14 cellular contexts compared by ENCODE assay signal in genomic region chr4:970854-971520, GRCh38. TPM values are rescaled to one million over a fixed set of nuclear protein-coding genes. Genes with fewer than 3 reads are reported as not detected.
DNase-seq lines count a peak whose midpoint lies in the region; ATAC-seq and TF ChIP-seq lines count a peak whose summit lies in the region.
"Had no signal": no experiment of that assay in that cellular context is flagged by ENCODE, and none has a peak within 500 bp of the region (broad histone marks: within the 10 kb centered on the region; RNA-seq: fewer than 3 reads in every experiment).

No MANE protein-coding gene starts in this region.

- CTCF ChIA-PET in MCF 10A (lab: Yijun Ruan, JAX), result no interaction called here
- CTCF ChIA-PET in activated CD8-positive, alpha-beta T cell treated with anti-CD3 and anti-CD28 coated beads for 36 hours (lab: Charles Lee), result interaction anchor here (1.2 kb wide), 1 partner anchor 297 kb away, joined by 3 read pairs; the partner anchor contains the start of gene ATP5ME

- no peaks in the 10 kb centered on the region for H3K36me3 ChIP-seq in breast epithelium

- DNase-seq in MCF 10A (ENCODE audit: unreplicated experiment) (no peak), breast epithelium (ENCODE audit: low spot score in 2 of 2) (no peak), memory B cell (ENCODE audit: low spot score in 2 of 2) (no peak), SIG-M5 (lab: John Stamatoyannopoulos, UW) (no peak)
- DNase-seq in activated CD8-positive, alpha-beta T cell treated with anti-CD3 and anti-CD28 coated beads for 36 hours, result no peak
- DNase-seq in stimulated activated naive B cell treated with anti-CD40 and anti-IgM and Interleukin-4, amounts not matched to agents 10 μg/mL and 1 μg/mL and 100 μg/mL, for 72 hours, result no peak
- no peak for DNase-seq in activated naive CD4-positive, alpha-beta T cell treated with anti-CD3 and anti-CD28 coated beads, Interleukin-2, amount 50 U/mL, for 16 hours
- DNase-seq: activated CD4-positive, alpha-beta T cell treated with anti-CD3 and anti-CD28 coated beads for 1 hour; dorsolateral prefrontal cortex; hypothalamus; stimulated activated CD4-positive, alpha-beta T cell treated with anti-CD3 and anti-CD28 coated beads, Interleukin-4, amount 100 ng/mL, for 24 hours had no signal

- peaks cover 16% of the 10 kb centered on the region in 2 donors for H3K4me1 ChIP-seq in breast epithelium

- H3K9me3 Mint-ChIP-seq in MCF 10A (ENCODE audit: unreplicated experiment) (no peaks in the 10 kb centered on the region), memory B cell (no peaks in the 10 kb centered on the region)
- no peaks in the 10 kb centered on the region for H3K9me3 Mint-ChIP-seq in activated CD8-positive, alpha-beta T cell treated with anti-CD3 and anti-CD28 coated beads for 36 hours
- H3K9me3 Mint-ChIP-seq in stimulated activated naive B cell treated with anti-CD40 and anti-IgM and Interleukin-4, amounts not matched to agents 10 μg/mL and 1 μg/mL and 100 μg/mL, for 72 hours, result no peaks in the 10 kb centered on the region
- H3K9me3 Mint-ChIP-seq: activated T-helper 1 cell treated with anti-CD3 and anti-CD28 coated beads, Interleukin-12 subunit alpha, Interleukin-12 subunit beta, Interleukin-2, Interleukin-4 antibody, amounts not matched to agents 30 ng/mL and 10 ng/mL and 1 ng/mL, durations not matched to agents 14 hours and 24 hours and 36 hours had no signal

- no peaks in the 10 kb centered on the region for H3K27me3 Mint-ChIP-seq in MCF 10A (ENCODE audit: insufficient read depth, unreplicated experiment)
- H3K27me3 Mint-ChIP-seq in activated CD8-positive, alpha-beta T cell treated with anti-CD3 and anti-CD28 coated beads for 36 hours, result no peaks in the 10 kb centered on the region
- H3K27me3 Mint-ChIP-seq in memory B cell, result no peaks in the 10 kb centered on the region
- no peaks in the 10 kb centered on the region for H3K27me3 Mint-ChIP-seq in stimulated activated naive B cell treated with anti-CD40 and anti-IgM and Interleukin-4, amounts not matched to agents 10 μg/mL and 1 μg/mL and 100 μg/mL, for 72 hours

- H3K27ac Mint-ChIP-seq in MCF 10A (ENCODE audit: low read depth, unreplicated experiment) (no peak overlapping the region), memory B cell (no peak overlapping the region)
- H3K27ac Mint-ChIP-seq in activated CD8-positive, alpha-beta T cell treated with anti-CD3 and anti-CD28 coated beads for 36 hours, result no peak overlapping the region
- no peak overlapping the region for H3K27ac Mint-ChIP-seq in stimulated activated naive B cell treated with anti-CD40 and anti-IgM and Interleukin-4, amounts not matched to agents 10 μg/mL and 1 μg/mL and 100 μg/mL, for 72 hours
- H3K27ac Mint-ChIP-seq: activated T-helper 1 cell treated with anti-CD3 and anti-CD28 coated beads, Interleukin-12 subunit alpha, Interleukin-12 subunit beta, Interleukin-2, Interleukin-4 antibody, amounts not matched to agents 30 ng/mL and 10 ng/mL and 1 ng/mL, durations not matched to agents 14 hours and 24 hours and 36 hours had no signal

- H3K27ac ChIP-seq in breast epithelium, result no peak overlapping the region
- H3K27ac ChIP-seq: dorsolateral prefrontal cortex had no signal

- H3K27me3 ChIP-seq in breast epithelium, result no peaks in the 10 kb centered on the region
- H3K27me3 ChIP-seq: dorsolateral prefrontal cortex had no signal

- H3K36me3 Mint-ChIP-seq in MCF 10A (ENCODE audit: insufficient read depth, unreplicated experiment), result peaks cover 2% of the 10 kb centered on the region
- no peaks in the 10 kb centered on the region for H3K36me3 Mint-ChIP-seq in activated CD8-positive, alpha-beta T cell treated with anti-CD3 and anti-CD28 coated beads for 36 hours (ENCODE audit: low read depth)
- no peaks in the 10 kb centered on the region for H3K36me3 Mint-ChIP-seq in memory B cell
- peaks cover 1 to 6% of the 10 kb centered on the region in 2 donors for H3K36me3 Mint-ChIP-seq in stimulated activated naive B cell treated with anti-CD40 and anti-IgM and Interleukin-4, amounts not matched to agents 10 μg/mL and 1 μg/mL and 100 μg/mL, for 72 hours

- H3K4me3 Mint-ChIP-seq in MCF 10A (ENCODE audit: unreplicated experiment) (peak overlapping the region; percentile 8), memory B cell (peak overlapping the region; percentile 49)
- H3K4me3 Mint-ChIP-seq in activated CD8-positive, alpha-beta T cell treated with anti-CD3 and anti-CD28 coated beads for 36 hours, result peak overlapping the region; percentile 36
- peak overlapping the region; percentile 50 to 56 for H3K4me3 Mint-ChIP-seq in stimulated activated naive B cell treated with anti-CD40 and anti-IgM and Interleukin-4, amounts not matched to agents 10 μg/mL and 1 μg/mL and 100 μg/mL, for 72 hours
- H3K4me3 Mint-ChIP-seq: activated T-helper 1 cell treated with anti-CD3 and anti-CD28 coated beads, Interleukin-12 subunit alpha, Interleukin-12 subunit beta, Interleukin-2, Interleukin-4 antibody, amounts not matched to agents 30 ng/mL and 10 ng/mL and 1 ng/mL, durations not matched to agents 14 hours and 24 hours and 36 hours had no signal

- TF ChIP-seq POLR2A in breast epithelium (IDR thresholded peaks at IDR 0.05), result no peak

- intact Hi-C loops in MCF 10A (cut with micrococcal nuclease) (no loop called here), breast epithelium (cut with DNase I; ENCODE audit: low total_unique reads) (no loop called here)
- intact Hi-C loops in activated CD8-positive, alpha-beta T cell treated with anti-CD3 and anti-CD28 coated beads for 36 hours (cut with micrococcal nuclease), result no loop called here

- no peak for ATAC-seq in activated CD8-positive, alpha-beta T cell treated with anti-CD3 and anti-CD28 coated beads for 36 hours
- ATAC-seq in memory B cell (ENCODE audit: low read depth) (no peak), HG03442 (IDR thresholded peaks at IDR 0.05; ENCODE audit: unreplicated experiment) (no peak)
- no peak for ATAC-seq in stimulated activated naive B cell treated with anti-CD40 and anti-IgM and Interleukin-4, amounts not matched to agents 10 μg/mL and 1 μg/mL and 100 μg/mL, for 72 hours (replicated peaks)
- ATAC-seq: sciatic nerve had no signal

- H3K4me1 Mint-ChIP-seq in MCF 10A (ENCODE audit: insufficient read depth, unreplicated experiment) (peaks cover 5% of the 10 kb centered on the region), memory B cell (peaks cover 4% of the 10 kb centered on the region)
- H3K4me1 Mint-ChIP-seq in activated CD8-positive, alpha-beta T cell treated with anti-CD3 and anti-CD28 coated beads for 36 hours (ENCODE audit: low read depth), result peaks cover 13% of the 10 kb centered on the region
- peaks cover 9 to 31% of the 10 kb centered on the region in 2 donors for H3K4me1 Mint-ChIP-seq in stimulated activated naive B cell treated with anti-CD40 and anti-IgM and Interleukin-4, amounts not matched to agents 10 μg/mL and 1 μg/mL and 100 μg/mL, for 72 hours

- no TSS peak for BruUV-seq in MCF 10A (replicated peaks; lab: Mats Ljungman, UMichigan)

- no peaks in the 10 kb centered on the region for H3K9me3 ChIP-seq in breast epithelium

- TF ChIP-seq CTCF in MCF 10A (IDR thresholded peaks at IDR 0.05; ENCODE audit: unreplicated experiment) (no peak), breast epithelium (IDR thresholded peaks at IDR 0.05) (no peak)
- no peak for TF ChIP-seq CTCF in activated CD8-positive, alpha-beta T cell treated with anti-CD3 and anti-CD28 coated beads for 36 hours (IDR thresholded peaks at IDR 0.05)

- H3K4me3 ChIP-seq in breast epithelium, result no peak overlapping the region

- POLR2A ChIA-PET in MCF 10A (lab: Yijun Ruan, JAX), result interaction anchor here (2.5 kb wide), 1 partner anchor 39 kb away, joined by 10 read pairs; the partner anchor contains the start of genes GAK and TMEM175
- POLR2A ChIA-PET in activated CD8-positive, alpha-beta T cell treated with anti-CD3 and anti-CD28 coated beads for 36 hours (lab: Charles Lee), result interaction anchor here (1.9 kb wide), 1 partner anchor 8 kb away, joined by 5 read pairs; no protein-coding TSS in a partner anchor

RNA-seq across cellular contexts. Expression of gene DGKQ, which starts 2.4 kb away (rescaled TPM):
- total RNA-seq in MCF 10A (2022), result 15.9 and 17.4 TPM in 2 replicates
- 1 to 10 TPM; 5.3 to 9.4 (median 8.8) TPM for total RNA-seq in breast epithelium
- total RNA-seq in activated CD8-positive, alpha-beta T cell treated with anti-CD3 and anti-CD28 coated beads for 36 hours, result 10 to 100 TPM; 14.3 to 16.7 TPM

RNA-seq across cellular contexts. Expression of gene IDUA, which starts 15.9 kb away (rescaled TPM):
- total RNA-seq in MCF 10A (2022), result 35.0 and 35.1 TPM in 2 replicates
- total RNA-seq in breast epithelium, result 10 to 100 TPM; 16.3 to 32.8 (median 28.2) TPM
- total RNA-seq in activated CD8-positive, alpha-beta T cell treated with anti-CD3 and anti-CD28 coated beads for 36 hours, result 1 to 10 TPM; 4.8 to 5.4 TPM

RNA-seq across cellular contexts. Expression of gene SLC26A1, which starts 22.2 kb away (rescaled TPM):
- 0.10 and 0.16 TPM in 2 replicates for total RNA-seq in MCF 10A (2022)
- under 1 TPM; 0.33 to 0.48 (median 0.44) TPM for total RNA-seq in breast epithelium
- total RNA-seq in activated CD8-positive, alpha-beta T cell treated with anti-CD3 and anti-CD28 coated beads for 36 hours, result under 1 TPM in 1 of 2 experiments, not detected in 1; 0.27 TPM

RNA-seq across cellular contexts. Expression of gene TMEM175, which starts 38.7 kb away (rescaled TPM):
- total RNA-seq in MCF 10A (2022), result 22.5 and 28.9 TPM in 2 replicates
- 10 to 100 TPM; 26.2 to 32.2 (median 28.2) TPM for total RNA-seq in breast epithelium
- 10 to 100 TPM; 11.0 to 11.2 TPM for total RNA-seq in activated CD8-positive, alpha-beta T cell treated with anti-CD3 and anti-CD28 coated beads for 36 hours

RNA-seq across cellular contexts. Expression of gene GAK, which starts 38.9 kb away (rescaled TPM):
- 70.4 and 72.9 TPM in 2 replicates for total RNA-seq in MCF 10A (2022)
- 10 to 100 TPM; 76.2 to 95.7 (median 81.9) TPM for total RNA-seq in breast epithelium
- total RNA-seq in activated CD8-positive, alpha-beta T cell treated with anti-CD3 and anti-CD28 coated beads for 36 hours, result 100 to 1,000 TPM in 1 of 2 experiments, 10 to 100 TPM in 1; 97.8 to 102 TPM
